Comparison of ENCODE assay signal across 1 cellular context in genomic region chr21:34073032-34073748, GRCh38.
TF ChIP-seq lines count a peak whose summit lies in the region.

Gene MRPS6 (plus strand): TSS chr21:34073578. CDS start chr21:34073701, 123 bp downstream.
Gene SLC5A3 (plus strand): TSS chr21:34073578. CDS start chr21:34095199, 21,621 bp downstream.

TF ChIP-seq in HepG2, 621 proteins besides CTCF, POLR2A, EP300 and RAD21 (continued from another document and continues in another):
- TF ChIP-seq HNRNPK (IDR thresholded peaks at IDR 0.05; ENCODE audit: low read depth, low read length, poor library complexity, severe bottlenecking), result no peak
- TF ChIP-seq, protein P1, sequence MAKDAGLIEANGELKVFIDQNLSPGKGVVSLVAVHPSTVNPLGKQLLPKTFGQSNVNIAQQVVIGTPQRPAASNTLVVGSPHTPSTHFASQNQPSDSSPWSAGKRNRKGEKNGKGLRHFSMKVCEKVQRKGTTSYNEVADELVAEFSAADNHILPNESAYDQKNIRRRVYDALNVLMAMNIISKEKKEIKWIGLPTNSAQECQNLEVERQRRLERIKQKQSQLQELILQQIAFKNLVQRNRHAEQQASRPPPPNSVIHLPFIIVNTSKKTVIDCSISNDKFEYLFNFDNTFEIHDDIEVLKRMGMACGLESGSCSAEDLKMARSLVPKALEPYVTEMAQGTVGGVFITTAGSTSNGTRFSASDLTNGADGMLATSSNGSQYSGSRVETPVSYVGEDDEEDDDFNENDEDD (CRISPR knock-in tag; IDR thresholded peaks at IDR 0.05; ENCODE audit: borderline replicate concordance), result 0 out of 2 replicates have a peak, but pooled peaks have one; percentile 30
- TF ChIP-seq, protein P2, sequence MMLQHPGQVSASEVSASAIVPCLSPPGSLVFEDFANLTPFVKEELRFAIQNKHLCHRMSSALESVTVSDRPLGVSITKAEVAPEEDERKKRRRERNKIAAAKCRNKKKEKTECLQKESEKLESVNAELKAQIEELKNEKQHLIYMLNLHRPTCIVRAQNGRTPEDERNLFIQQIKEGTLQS (CRISPR knock-in tag; IDR thresholded peaks at IDR 0.05), result peak; percentile 38; the same call in 1 of the 2 replicates
- no peak for TF ChIP-seq NFYC (CRISPR knock-in tag; IDR thresholded peaks at IDR 0.05)
- no peak for TF ChIP-seq ZSCAN30 (CRISPR knock-in tag; IDR thresholded peaks at IDR 0.05)
- no peak for TF ChIP-seq AGO2 (optimal IDR thresholded peaks at IDR 0.05; ENCODE audit: low read depth, low read length)
- no peak for TF ChIP-seq ZNF557 (CRISPR knock-in tag; IDR thresholded peaks at IDR 0.05)
- TF ChIP-seq XRCC5 (optimal IDR thresholded peaks at IDR 0.05; ENCODE audit: low read length), result no peak
- peak; percentile 83; the same call in 1 of the 2 replicates for TF ChIP-seq ZNF446 (CRISPR knock-in tag; IDR thresholded peaks at IDR 0.05)
- TF ChIP-seq, protein P3, sequence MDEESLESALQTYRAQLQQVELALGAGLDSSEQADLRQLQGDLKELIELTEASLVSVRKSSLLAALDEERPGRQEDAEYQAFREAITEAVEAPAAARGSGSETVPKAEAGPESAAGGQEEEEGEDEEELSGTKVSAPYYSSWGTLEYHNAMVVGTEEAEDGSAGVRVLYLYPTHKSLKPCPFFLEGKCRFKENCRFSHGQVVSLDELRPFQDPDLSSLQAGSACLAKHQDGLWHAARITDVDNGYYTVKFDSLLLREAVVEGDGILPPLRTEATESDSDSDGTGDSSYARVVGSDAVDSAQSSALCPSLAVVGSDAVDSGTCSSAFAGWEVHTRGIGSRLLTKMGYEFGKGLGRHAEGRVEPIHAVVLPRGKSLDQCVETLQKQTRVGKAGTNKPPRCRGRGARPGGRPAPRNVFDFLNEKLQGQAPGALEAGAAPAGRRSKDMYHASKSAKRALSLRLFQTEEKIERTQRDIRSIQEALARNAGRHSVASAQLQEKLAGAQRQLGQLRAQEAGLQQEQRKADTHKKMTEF (CRISPR knock-in tag; IDR thresholded peaks at IDR 0.05), result peak; percentile 21; the same call in 1 of the 2 replicates
- TF ChIP-seq, protein P4, sequence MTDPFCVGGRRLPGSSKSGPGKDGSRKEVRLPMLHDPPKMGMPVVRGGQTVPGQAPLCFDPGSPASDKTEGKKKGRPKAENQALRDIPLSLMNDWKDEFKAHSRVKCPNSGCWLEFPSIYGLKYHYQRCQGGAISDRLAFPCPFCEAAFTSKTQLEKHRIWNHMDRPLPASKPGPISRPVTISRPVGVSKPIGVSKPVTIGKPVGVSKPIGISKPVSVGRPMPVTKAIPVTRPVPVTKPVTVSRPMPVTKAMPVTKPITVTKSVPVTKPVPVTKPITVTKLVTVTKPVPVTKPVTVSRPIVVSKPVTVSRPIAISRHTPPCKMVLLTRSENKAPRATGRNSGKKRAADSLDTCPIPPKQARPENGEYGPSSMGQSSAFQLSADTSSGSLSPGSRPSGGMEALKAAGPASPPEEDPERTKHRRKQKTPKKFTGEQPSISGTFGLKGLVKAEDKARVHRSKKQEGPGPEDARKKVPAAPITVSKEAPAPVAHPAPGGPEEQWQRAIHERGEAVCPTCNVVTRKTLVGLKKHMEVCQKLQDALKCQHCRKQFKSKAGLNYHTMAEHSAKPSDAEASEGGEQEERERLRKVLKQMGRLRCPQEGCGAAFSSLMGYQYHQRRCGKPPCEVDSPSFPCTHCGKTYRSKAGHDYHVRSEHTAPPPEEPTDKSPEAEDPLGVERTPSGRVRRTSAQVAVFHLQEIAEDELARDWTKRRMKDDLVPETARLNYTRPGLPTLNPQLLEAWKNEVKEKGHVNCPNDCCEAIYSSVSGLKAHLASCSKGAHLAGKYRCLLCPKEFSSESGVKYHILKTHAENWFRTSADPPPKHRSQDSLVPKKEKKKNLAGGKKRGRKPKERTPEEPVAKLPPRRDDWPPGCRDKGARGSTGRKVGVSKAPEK (CRISPR knock-in tag; IDR thresholded peaks at IDR 0.05; ENCODE audit: borderline replicate concordance), result no peak
- TF ChIP-seq, protein P5, sequence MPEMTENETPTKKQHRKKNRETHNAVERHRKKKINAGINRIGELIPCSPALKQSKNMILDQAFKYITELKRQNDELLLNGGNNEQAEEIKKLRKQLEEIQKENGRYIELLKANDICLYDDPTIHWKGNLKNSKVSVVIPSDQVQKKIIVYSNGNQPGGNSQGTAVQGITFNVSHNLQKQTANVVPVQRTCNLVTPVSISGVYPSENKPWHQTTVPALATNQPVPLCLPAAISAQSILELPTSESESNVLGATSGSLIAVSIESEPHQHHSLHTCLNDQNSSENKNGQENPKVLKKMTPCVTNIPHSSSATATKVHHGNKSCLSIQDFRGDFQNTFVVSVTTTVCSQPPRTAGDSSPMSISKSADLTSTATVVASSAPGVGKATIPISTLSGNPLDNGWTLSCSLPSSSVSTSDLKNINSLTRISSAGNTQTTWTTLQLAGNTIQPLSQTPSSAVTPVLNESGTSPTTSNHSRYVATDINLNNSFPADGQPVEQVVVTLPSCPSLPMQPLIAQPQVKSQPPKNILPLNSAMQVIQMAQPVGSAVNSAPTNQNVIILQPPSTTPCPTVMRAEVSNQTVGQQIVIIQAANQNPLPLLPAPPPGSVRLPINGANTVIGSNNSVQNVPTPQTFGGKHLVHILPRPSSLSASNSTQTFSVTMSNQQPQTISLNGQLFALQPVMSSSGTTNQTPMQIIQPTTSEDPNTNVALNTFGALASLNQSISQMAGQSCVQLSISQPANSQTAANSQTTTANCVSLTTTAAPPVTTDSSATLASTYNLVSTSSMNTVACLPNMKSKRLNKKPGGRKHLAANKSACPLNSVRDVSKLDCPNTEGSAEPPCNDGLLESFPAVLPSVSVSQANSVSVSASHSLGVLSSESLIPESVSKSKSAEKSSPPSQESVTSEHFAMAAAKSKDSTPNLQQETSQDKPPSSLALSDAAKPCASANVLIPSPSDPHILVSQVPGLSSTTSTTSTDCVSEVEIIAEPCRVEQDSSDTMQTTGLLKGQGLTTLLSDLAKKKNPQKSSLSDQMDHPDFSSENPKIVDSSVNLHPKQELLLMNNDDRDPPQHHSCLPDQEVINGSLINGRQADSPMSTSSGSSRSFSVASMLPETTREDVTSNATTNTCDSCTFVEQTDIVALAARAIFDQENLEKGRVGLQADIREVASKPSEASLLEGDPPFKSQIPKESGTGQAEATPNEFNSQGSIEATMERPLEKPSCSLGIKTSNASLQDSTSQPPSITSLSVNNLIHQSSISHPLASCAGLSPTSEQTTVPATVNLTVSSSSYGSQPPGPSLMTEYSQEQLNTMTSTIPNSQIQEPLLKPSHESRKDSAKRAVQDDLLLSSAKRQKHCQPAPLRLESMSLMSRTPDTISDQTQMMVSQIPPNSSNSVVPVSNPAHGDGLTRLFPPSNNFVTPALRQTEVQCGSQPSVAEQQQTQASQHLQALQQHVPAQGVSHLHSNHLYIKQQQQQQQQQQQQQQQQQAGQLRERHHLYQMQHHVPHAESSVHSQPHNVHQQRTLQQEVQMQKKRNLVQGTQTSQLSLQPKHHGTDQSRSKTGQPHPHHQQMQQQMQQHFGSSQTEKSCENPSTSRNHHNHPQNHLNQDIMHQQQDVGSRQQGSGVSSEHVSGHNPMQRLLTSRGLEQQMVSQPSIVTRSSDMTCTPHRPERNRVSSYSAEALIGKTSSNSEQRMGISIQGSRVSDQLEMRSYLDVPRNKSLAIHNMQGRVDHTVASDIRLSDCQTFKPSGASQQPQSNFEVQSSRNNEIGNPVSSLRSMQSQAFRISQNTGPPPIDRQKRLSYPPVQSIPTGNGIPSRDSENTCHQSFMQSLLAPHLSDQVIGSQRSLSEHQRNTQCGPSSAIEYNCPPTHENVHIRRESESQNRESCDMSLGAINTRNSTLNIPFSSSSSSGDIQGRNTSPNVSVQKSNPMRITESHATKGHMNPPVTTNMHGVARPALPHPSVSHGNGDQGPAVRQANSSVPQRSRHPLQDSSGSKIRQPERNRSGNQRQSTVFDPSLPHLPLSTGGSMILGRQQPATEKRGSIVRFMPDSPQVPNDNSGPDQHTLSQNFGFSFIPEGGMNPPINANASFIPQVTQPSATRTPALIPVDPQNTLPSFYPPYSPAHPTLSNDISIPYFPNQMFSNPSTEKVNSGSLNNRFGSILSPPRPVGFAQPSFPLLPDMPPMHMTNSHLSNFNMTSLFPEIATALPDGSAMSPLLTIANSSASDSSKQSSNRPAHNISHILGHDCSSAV (CRISPR knock-in tag; IDR thresholded peaks at IDR 0.05; ENCODE audit: borderline replicate concordance), result no peak
- 0 out of 2 replicates have a peak, but pooled peaks have one; percentile 54 for TF ChIP-seq ZNF430 (CRISPR knock-in tag; IDR thresholded peaks at IDR 0.05)
- no peak for TF ChIP-seq ZMYM3 (CRISPR knock-in tag; IDR thresholded peaks at IDR 0.05)
- TF ChIP-seq, protein P6, sequence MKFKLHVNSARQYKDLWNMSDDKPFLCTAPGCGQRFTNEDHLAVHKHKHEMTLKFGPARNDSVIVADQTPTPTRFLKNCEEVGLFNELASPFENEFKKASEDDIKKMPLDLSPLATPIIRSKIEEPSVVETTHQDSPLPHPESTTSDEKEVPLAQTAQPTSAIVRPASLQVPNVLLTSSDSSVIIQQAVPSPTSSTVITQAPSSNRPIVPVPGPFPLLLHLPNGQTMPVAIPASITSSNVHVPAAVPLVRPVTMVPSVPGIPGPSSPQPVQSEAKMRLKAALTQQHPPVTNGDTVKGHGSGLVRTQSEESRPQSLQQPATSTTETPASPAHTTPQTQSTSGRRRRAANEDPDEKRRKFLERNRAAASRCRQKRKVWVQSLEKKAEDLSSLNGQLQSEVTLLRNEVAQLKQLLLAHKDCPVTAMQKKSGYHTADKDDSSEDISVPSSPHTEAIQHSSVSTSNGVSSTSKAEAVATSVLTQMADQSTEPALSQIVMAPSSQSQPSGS (CRISPR knock-in tag; IDR thresholded peaks at IDR 0.05), result 0 out of 2 replicates have a peak, but pooled peaks have one; percentile 40
- TF ChIP-seq ZMYM4 (CRISPR knock-in tag; IDR thresholded peaks at IDR 0.05), result peak; percentile 46
- TF ChIP-seq ZNF382 (CRISPR knock-in tag; IDR thresholded peaks at IDR 0.05; ENCODE audit: borderline replicate concordance), result no peak
- TF ChIP-seq, protein P7, sequence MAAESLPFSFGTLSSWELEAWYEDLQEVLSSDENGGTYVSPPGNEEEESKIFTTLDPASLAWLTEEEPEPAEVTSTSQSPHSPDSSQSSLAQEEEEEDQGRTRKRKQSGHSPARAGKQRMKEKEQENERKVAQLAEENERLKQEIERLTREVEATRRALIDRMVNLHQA (CRISPR knock-in tag; IDR thresholded peaks at IDR 0.05), result no peak
- 0 out of 2 replicates have a peak, but pooled peaks have one; percentile 21 for TF ChIP-seq PITX1 (CRISPR knock-in tag; IDR thresholded peaks at IDR 0.05)
- TF ChIP-seq, protein P8, sequence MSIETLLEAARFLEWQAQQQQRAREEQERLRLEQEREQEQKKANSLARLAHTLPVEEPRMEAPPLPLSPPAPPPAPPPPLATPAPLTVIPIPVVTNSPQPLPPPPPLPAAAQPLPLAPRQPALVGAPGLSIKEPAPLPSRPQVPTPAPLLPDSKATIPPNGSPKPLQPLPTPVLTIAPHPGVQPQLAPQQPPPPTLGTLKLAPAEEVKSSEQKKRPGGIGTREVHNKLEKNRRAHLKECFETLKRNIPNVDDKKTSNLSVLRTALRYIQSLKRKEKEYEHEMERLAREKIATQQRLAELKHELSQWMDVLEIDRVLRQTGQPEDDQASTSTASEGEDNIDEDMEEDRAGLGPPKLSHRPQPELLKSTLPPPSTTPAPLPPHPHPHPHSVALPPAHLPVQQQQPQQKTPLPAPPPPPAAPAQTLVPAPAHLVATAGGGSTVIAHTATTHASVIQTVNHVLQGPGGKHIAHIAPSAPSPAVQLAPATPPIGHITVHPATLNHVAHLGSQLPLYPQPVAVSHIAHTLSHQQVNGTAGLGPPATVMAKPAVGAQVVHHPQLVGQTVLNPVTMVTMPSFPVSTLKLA (IDR thresholded peaks at IDR 0.05), result no peak
- TF ChIP-seq IKZF4 (CRISPR knock-in tag; IDR thresholded peaks at IDR 0.05; ENCODE audit: borderline replicate concordance, low read depth, not compliant biosample characterization), result peak; percentile 34
- TF ChIP-seq ZNF569 (CRISPR knock-in tag; IDR thresholded peaks at IDR 0.05; ENCODE audit: borderline replicate concordance), result no peak
- 0 out of 2 replicates have a peak, but pooled peaks have one; percentile 36 for TF ChIP-seq MXD4 (CRISPR knock-in tag; IDR thresholded peaks at IDR 0.05)
- no peak for TF ChIP-seq ZNF549 (CRISPR knock-in tag; IDR thresholded peaks at IDR 0.05)
- TF ChIP-seq YY1 (IDR thresholded peaks at IDR 0.05; ENCODE audit: insufficient read depth, insufficient replicate concordance, low read depth, low read length), result no peak
- TF ChIP-seq IRF2 (CRISPR knock-in tag; IDR thresholded peaks at IDR 0.05), result peak; percentile 36; the same call in 1 of the 2 replicates
- peak; percentile 57; the same call in 1 of the 2 replicates for TF ChIP-seq ZNF558 (CRISPR knock-in tag; IDR thresholded peaks at IDR 0.05; ENCODE audit: borderline replicate concordance)
- TF ChIP-seq, protein P9, sequence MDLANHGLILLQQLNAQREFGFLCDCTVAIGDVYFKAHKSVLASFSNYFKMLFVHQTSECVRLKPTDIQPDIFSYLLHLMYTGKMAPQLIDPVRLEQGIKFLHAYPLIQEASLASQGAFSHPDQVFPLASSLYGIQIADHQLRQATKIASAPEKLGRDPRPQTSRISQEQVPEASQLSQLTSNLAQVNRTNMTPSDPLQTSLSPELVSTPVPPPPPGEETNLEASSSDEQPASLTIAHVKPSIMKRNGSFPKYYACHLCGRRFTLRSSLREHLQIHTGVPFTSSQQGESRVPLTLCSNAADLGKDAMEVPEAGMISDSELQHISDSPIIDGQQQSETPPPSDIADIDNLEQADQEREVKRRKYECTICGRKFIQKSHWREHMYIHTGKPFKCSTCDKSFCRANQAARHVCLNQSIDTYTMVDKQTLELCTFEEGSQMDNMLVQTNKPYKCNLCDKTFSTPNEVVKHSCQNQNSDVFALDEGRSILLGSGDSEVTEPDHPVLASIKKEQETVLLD (CRISPR knock-in tag; IDR thresholded peaks at IDR 0.05; ENCODE audit: low read depth), result no peak
- TF ChIP-seq NFE2L1 (CRISPR knock-in tag; IDR thresholded peaks at IDR 0.05; ENCODE audit: borderline replicate concordance), result no peak
- TF ChIP-seq FOXM1 (CRISPR knock-in tag; IDR thresholded peaks at IDR 0.05), result no peak
- 0 out of 2 replicates have a peak, but pooled peaks have one; percentile 2 for TF ChIP-seq HOXA9 (CRISPR knock-in tag; IDR thresholded peaks at IDR 0.05; ENCODE audit: borderline replicate concordance)
- TF ChIP-seq POLR2AphosphoS5 (IDR thresholded peaks at IDR 0.05; ENCODE audit: low read depth, low read length), result peak; percentile 94
- no peak for TF ChIP-seq TFAP4 (IDR thresholded peaks at IDR 0.05; ENCODE audit: borderline replicate concordance, low read depth)
- TF ChIP-seq ZNF598 (CRISPR knock-in tag; IDR thresholded peaks at IDR 0.05; ENCODE audit: borderline replicate concordance), result peak; percentile 42; the same call in 1 of the 2 replicates
- TF ChIP-seq KLF12 (CRISPR knock-in tag; IDR thresholded peaks at IDR 0.05; ENCODE audit: borderline replicate concordance), result peak; percentile 72; the same call in 1 of the 2 replicates
- peak; percentile 59 for TF ChIP-seq SAP130 (CRISPR knock-in tag; IDR thresholded peaks at IDR 0.05; ENCODE audit: low read depth)
- no peak for TF ChIP-seq ZNF703 (CRISPR knock-in tag; IDR thresholded peaks at IDR 0.05; ENCODE audit: borderline replicate concordance)
- TF ChIP-seq NFKBIZ (CRISPR knock-in tag; IDR thresholded peaks at IDR 0.05), result no peak
- no peak for TF ChIP-seq ZNF24 (IDR thresholded peaks at IDR 0.05)
- TF ChIP-seq ZSCAN12 (CRISPR knock-in tag; IDR thresholded peaks at IDR 0.05), result 0 out of 2 replicates have a peak, but pooled peaks have one; percentile 34
- 0 out of 2 replicates have a peak, but pooled peaks have one; percentile 5 for TF ChIP-seq FOXO1 (CRISPR knock-in tag; IDR thresholded peaks at IDR 0.05)
- no peak for TF ChIP-seq ZNF253 (CRISPR knock-in tag; IDR thresholded peaks at IDR 0.05; ENCODE audit: borderline replicate concordance)
